13 cellular contexts compared by ENCODE assay signal in the genomic region with DNA sequence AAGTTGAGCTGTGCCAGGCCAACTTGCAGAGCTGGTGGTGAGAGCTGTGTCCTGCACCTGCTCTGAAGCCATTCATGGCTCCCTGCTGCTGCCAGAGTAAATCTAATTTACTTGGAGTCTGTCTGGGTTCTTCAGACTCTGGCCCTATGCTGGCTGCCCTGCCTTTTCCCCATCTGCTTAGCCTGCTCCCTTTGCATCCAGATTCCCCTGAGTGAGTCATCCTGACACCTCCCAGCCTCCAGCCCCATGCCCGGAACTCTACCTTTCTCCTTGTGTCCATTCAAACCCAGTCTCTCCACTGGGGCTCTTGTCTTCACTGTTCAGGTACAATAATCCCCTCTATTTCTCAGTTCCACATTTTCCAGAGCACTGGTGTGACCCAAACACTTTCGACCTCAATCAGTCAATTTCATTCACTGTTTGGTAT.
DNase-seq lines count a peak whose midpoint lies in the region; ATAC-seq and TF ChIP-seq lines count a peak whose summit lies in the region.
"Had no signal": no experiment of that assay in that cellular context is flagged by ENCODE, and none has a peak within 500 bp of the region (broad histone marks: within the 10 kb centered on the region; RNA-seq: fewer than 3 reads in every experiment).

No MANE protein-coding gene starts in this region.

- no peak overlapping the region for H2AFZ ChIP-seq in H9 (ENCODE audit: low read length)

- no peaks in the 10 kb centered on the region for H3K9me3 Mint-ChIP-seq in H9
- H3K9me3 Mint-ChIP-seq: activated T-helper 17 cell treated with anti-CD3 and anti-CD28 coated beads, Interleukin-2, amount 50 U/mL, for 72 hours; stimulated activated naive CD8-positive, alpha-beta T cell treated with anti-CD3 and anti-CD28 coated beads, Interleukin-15, Interleukin-2, amounts not matched to agents 100 ng/mL and 50 ng/mL, for 24 hours had no signal

- no peak overlapping the region for H2BK20ac ChIP-seq in H9 (ENCODE audit: low read depth, low read length, poor library complexity, severe bottlenecking)

- H3K23me2 ChIP-seq in H9 (ENCODE audit: insufficient read length, low read depth, low read length, poor library complexity, severe bottlenecking) = no peaks in the 10 kb centered on the region

- no peak overlapping the region for H4K91ac ChIP-seq in H9 (ENCODE audit: insufficient read length, low read depth, low read length)

- no peaks in the 10 kb centered on the region for H4K20me1 ChIP-seq in H9 (ENCODE audit: control insufficient read depth, insufficient read depth, insufficient read length)

- no peak overlapping the region for H3T11ph ChIP-seq in H9 (ENCODE audit: low read length)

- H3K27ac ChIP-seq in H9 (ENCODE audit: insufficient read length, low read depth, low read length) = no peak overlapping the region
- no peak overlapping the region for H3K27ac ChIP-seq in left lung
- H3K27ac ChIP-seq: SK-N-MC had no signal

- H4K8ac ChIP-seq in H9 (replicated peaks; ENCODE audit: insufficient read length, low read depth, low read length) = no peak overlapping the region

- in situ Hi-C loops in HAP-1 (cut with MboI; ENCODE audit: low sequenced_read_pairs) = no loop called here

- DNase-seq in DMS 273 (lab: John Stamatoyannopoulos, UW; ENCODE audit: unreplicated experiment) = peak; percentile 69
- DNase-seq in H9 = peak; percentile 51
- peak; percentile 28 for DNase-seq in adipocyte (ENCODE audit: low read depth)
- DNase-seq in left lung = no peak
- DNase-seq in GDM1 (lab: John Stamatoyannopoulos, UW) = no peak
- no peak for DNase-seq in HAP-1 (ENCODE audit: low spot score in 2 of 2)
- DNase-seq in NCI-H2196 (lab: John Stamatoyannopoulos, UW; ENCODE audit: unreplicated experiment) = no peak
- DNase-seq: foreskin fibroblast, Kasumi-1 had no signal

- H3K4me3 Mint-ChIP-seq in H9 = no peak overlapping the region
- H3K4me3 Mint-ChIP-seq: activated T-helper 17 cell treated with anti-CD3 and anti-CD28 coated beads, Interleukin-2, amount 50 U/mL, for 72 hours; stimulated activated naive CD8-positive, alpha-beta T cell treated with anti-CD3 and anti-CD28 coated beads, Interleukin-15, Interleukin-2, amounts not matched to agents 100 ng/mL and 50 ng/mL, for 24 hours had no signal

- no peaks in the 10 kb centered on the region for H3K36me3 Mint-ChIP-seq in H9 (ENCODE audit: insufficient read depth in 1 of 3, low read depth in 3 of 3)

- H3K56ac ChIP-seq in H9 (ENCODE audit: insufficient read length, low read depth, low read length) = no peak overlapping the region

- H3K18ac ChIP-seq in H9 (ENCODE audit: insufficient read length, low read depth, low read length) = no peak overlapping the region

- no peak overlapping the region for H3K4me2 ChIP-seq in H9 (ENCODE audit: insufficient read depth, insufficient read length, low read length)

- peaks cover 3 to 7% of the 10 kb centered on the region in 2 experiments for H3K4me1 Mint-ChIP-seq in H9
- H3K4me1 Mint-ChIP-seq: activated T-helper 17 cell treated with anti-CD3 and anti-CD28 coated beads, Interleukin-2, amount 50 U/mL, for 72 hours had no signal

- H3K9me3 ChIP-seq in H9 (ENCODE audit: control insufficient read depth, low read depth, low read length) = no peaks in the 10 kb centered on the region
- peaks cover 4% of the 10 kb centered on the region for H3K9me3 ChIP-seq in adipocyte (ENCODE audit: control insufficient read depth, low read length)
- H3K9me3 ChIP-seq in left lung = no peaks in the 10 kb centered on the region
- H3K9me3 ChIP-seq in HAP-1 = no peaks in the 10 kb centered on the region

- H3K4me3 ChIP-seq in adipocyte (ENCODE audit: low read length) (peak overlapping the region; percentile 8), left lung (no peak overlapping the region), HAP-1 (no peak overlapping the region)
- H3K4me3 ChIP-seq: SK-N-MC had no signal

- H3K9ac ChIP-seq in H9 (ENCODE audit: extremely low read depth, insufficient read length, low read length) (no peak overlapping the region), adipocyte (ENCODE audit: low read length) (peak overlapping the region; percentile 19)

- H3K27me3 ChIP-seq in H9 (ENCODE audit: insufficient read depth, low read length) (no peaks in the 10 kb centered on the region), adipocyte (replicated peaks; ENCODE audit: control insufficient read depth, insufficient read depth, low read length) (no peaks in the 10 kb centered on the region), left lung (no peaks in the 10 kb centered on the region), HAP-1 (ENCODE audit: low read depth) (no peaks in the 10 kb centered on the region)

- no peak overlapping the region for H2BK120ac ChIP-seq in H9 (ENCODE audit: low read depth, low read length, poor library complexity, severe bottlenecking)

- no peak overlapping the region for H2BK15ac ChIP-seq in H9 (ENCODE audit: low read depth, low read length)

- H2BK12ac ChIP-seq in H9 (ENCODE audit: insufficient read length, low read depth, low read length) = no peak overlapping the region

- H3K36me3 ChIP-seq in adipocyte (ENCODE audit: control insufficient read depth, insufficient read depth, low read length, severe bottlenecking) = no peaks in the 10 kb centered on the region
- H3K36me3 ChIP-seq in left lung = no peaks in the 10 kb centered on the region
- no peaks in the 10 kb centered on the region for H3K36me3 ChIP-seq in HAP-1 (replicated peaks)

- no CpG with 5 or more reads among the region's 2 CpGs for WGBS in H9 (ENCODE audit: extremely low coverage, insufficient read length, low lambda C conversion rate)

- no peak overlapping the region for H3K27ac Mint-ChIP-seq in H9
- H3K27ac Mint-ChIP-seq: activated T-helper 17 cell treated with anti-CD3 and anti-CD28 coated beads, Interleukin-2, amount 50 U/mL, for 72 hours; stimulated activated naive CD8-positive, alpha-beta T cell treated with anti-CD3 and anti-CD28 coated beads, Interleukin-15, Interleukin-2, amounts not matched to agents 100 ng/mL and 50 ng/mL, for 24 hours had no signal

- intact Hi-C loops in left lung (cut with DNase I) = no loop called here

- TF ChIP-seq CTCF in H9 (conservative IDR thresholded peaks at IDR 0.05) (no peak), left lung (IDR thresholded peaks at IDR 0.05) (no peak)

- no peak overlapping the region for H4K5ac ChIP-seq in H9 (ENCODE audit: insufficient read length, low read depth, low read length)

- no peaks in the 10 kb centered on the region for H3K4me1 ChIP-seq in H9 (ENCODE audit: insufficient read depth, low read length)
- H3K4me1 ChIP-seq in adipocyte (ENCODE audit: control insufficient read depth, insufficient read depth, low read length) = peaks cover 15% of the 10 kb centered on the region
- H3K4me1 ChIP-seq in left lung = no peaks in the 10 kb centered on the region
- no peaks in the 10 kb centered on the region for H3K4me1 ChIP-seq in HAP-1

- H3K4ac ChIP-seq in H9 (ENCODE audit: low read depth, low read length) = no peak overlapping the region

- no peaks in the 10 kb centered on the region for H3K79me1 ChIP-seq in H9 (ENCODE audit: insufficient read depth, low read depth, low read length, poor library complexity, severe bottlenecking)

- no peak overlapping the region for H2BK5ac ChIP-seq in H9 (ENCODE audit: insufficient read length, low read length)

- peak; percentile 60 for ATAC-seq in left lung
- ATAC-seq in HG02938 (IDR thresholded peaks at IDR 0.05; ENCODE audit: unreplicated experiment) = no peak
- ATAC-seq: activated T-helper 17 cell treated with anti-CD3 and anti-CD28 coated beads, Interleukin-2, amount 50 U/mL, for 72 hours had no signal

- peaks cover 6% of the 10 kb centered on the region for H3K27me3 Mint-ChIP-seq in H9 (ENCODE audit: low read depth)

- H2AK5ac ChIP-seq in H9 (ENCODE audit: insufficient read length, low read length) = no peak overlapping the region

- H3K79me2 ChIP-seq in H9 (ENCODE audit: insufficient read depth, low read length) = no peaks in the 10 kb centered on the region

- no peak overlapping the region for H3K23ac ChIP-seq in H9 (ENCODE audit: insufficient read length, low read depth, low read length)

- no peak overlapping the region for H3K14ac ChIP-seq in H9 (ENCODE audit: insufficient read depth, low read length)

Comparison
In these comparisons a context has a peak if more than half of its experiments do, and no peak if none do; other contexts are left out.
1. DNase-seq: peak in DMS 273 (single experiment), H9 (single experiment) and adipocyte (single experiment); none in left lung (0 of 2), GDM1 (single experiment), HAP-1 (0 of 2) and NCI-H2196 (single experiment).